33 cellular contexts compared by ENCODE assay signal in the genomic region with DNA sequence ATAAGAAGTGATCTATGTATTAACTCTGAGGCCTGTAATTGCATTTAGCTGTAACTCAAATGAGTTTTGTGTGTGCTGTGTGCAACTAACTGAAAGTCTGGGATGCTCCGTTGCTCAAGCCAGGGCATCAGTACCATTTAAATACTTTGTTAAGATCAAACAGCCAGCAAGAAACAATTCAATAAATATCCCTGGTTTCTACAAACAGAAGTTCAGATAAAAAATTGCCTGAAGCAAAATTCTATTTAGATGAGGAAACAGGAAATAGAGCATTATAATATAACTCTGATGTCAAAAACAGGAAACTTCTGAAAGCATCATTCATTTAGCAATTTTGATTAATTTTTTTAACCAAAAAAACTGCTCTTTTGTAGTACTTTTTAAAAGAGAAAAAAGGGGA. TPM values are rescaled to one million over a fixed set of nuclear protein-coding genes. Genes with fewer than 3 reads are reported as not detected.
DNase-seq lines count a peak whose midpoint lies in the region; ATAC-seq and TF ChIP-seq lines count a peak whose summit lies in the region.
"Had no signal": no experiment of that assay in that cellular context is flagged by ENCODE, and none has a peak within 500 bp of the region (broad histone marks: within the 10 kb centered on the region; RNA-seq: fewer than 3 reads in every experiment).

No MANE protein-coding gene starts in this region.

- no peak overlapping the region for H3K4me3 ChIP-seq in BLaER1 treated with 17β-estradiol and CSF1 and Interleukin-3, amounts not matched to agents 10 nM and 100 nM
- H3K4me3 ChIP-seq in Loucy (ENCODE audit: low read length, poor library complexity, severe bottlenecking) = no peak overlapping the region
- H3K4me3 ChIP-seq: GM12878, left lung, pancreas, right atrium auricular region, SJSA1, thoracic aorta had no signal

- POLR2A ChIA-PET in activated B cell treated with CpG ODN at 0.5 μM for 24 hours (lab: Charles Lee) = interaction anchor here (1.3 kb wide), 1 partner anchor 213 kb away, joined by 3 read pairs; no protein-coding TSS in a partner anchor

- H3K9me3 Mint-ChIP-seq in activated B cell treated with CpG ODN at 0.5 μM for 24 hours = peaks cover 9% of the 10 kb centered on the region
- H3K9me3 Mint-ChIP-seq: H9; stimulated activated naive CD8-positive, alpha-beta T cell treated with anti-CD3 and anti-CD28 coated beads, Interleukin-15, Interleukin-2, amounts not matched to agents 100 ng/mL and 50 ng/mL, for 24 hours had no signal

- H3K27me3 Mint-ChIP-seq in activated B cell treated with CpG ODN at 0.5 μM for 24 hours = no peaks in the 10 kb centered on the region
- peaks cover 2% of the 10 kb centered on the region for H3K27me3 Mint-ChIP-seq in T-helper 17 cell
- H3K27me3 Mint-ChIP-seq: memory B cell; stimulated activated naive CD8-positive, alpha-beta T cell treated with anti-CD3 and anti-CD28 coated beads, Interleukin-15, Interleukin-2, amounts not matched to agents 100 ng/mL and 50 ng/mL, for 24 hours had no signal

- H3K36me3 ChIP-seq in BLaER1 treated with 17β-estradiol and CSF1 and Interleukin-3, amounts not matched to agents 10 nM and 100 nM = no peaks in the 10 kb centered on the region
- no peaks in the 10 kb centered on the region for H3K36me3 ChIP-seq in Loucy (ENCODE audit: insufficient read depth, low read length)
- H3K36me3 ChIP-seq: left lung, pancreas, right atrium auricular region, SJSA1, thoracic aorta had no signal

- H3K9ac ChIP-seq in BLaER1 treated with 17β-estradiol and CSF1 and Interleukin-3, amounts not matched to agents 10 nM and 100 nM = no peak overlapping the region
- no peak overlapping the region for H3K9ac ChIP-seq in Loucy (ENCODE audit: low read depth, low read length, poor library complexity, severe bottlenecking)
- H3K9ac ChIP-seq: KMS-11 had no signal

- H3K9me2 ChIP-seq in Loucy (replicated peaks; ENCODE audit: low read depth, low read length) = no peaks in the 10 kb centered on the region

- intact Hi-C loops in activated B cell treated with CpG ODN at 0.5 μM for 24 hours (cut with micrococcal nuclease) = loop anchor here (5.0 to 10.0 kb wide), 3 partner anchors 132 to 821 kb away; partner anchors contain the start of genes COBLL1 and GALNT3

- TF ChIP-seq CTCF in Loucy (conservative IDR thresholded peaks at IDR 0.05; ENCODE audit: low read length) (no peak), activated B cell treated with CpG ODN at 0.5 μM for 24 hours (IDR thresholded peaks at IDR 0.05) (no peak)

- no peak for ATAC-seq in activated B cell treated with CpG ODN at 0.5 μM for 24 hours (ENCODE audit: low read depth)
- no peak for ATAC-seq in T-helper 17 cell
- ATAC-seq: GM12878, left lung, pancreas had no signal

- DNase-seq in activated B cell treated with CpG ODN at 0.5 μM for 24 hours (no peak), renal cortical epithelial cell (ENCODE audit: low read depth) (peak; percentile 46), HCEC 1CT (no peak), T-helper 17 cell (no peak)
- DNase-seq in activated CD4-positive, alpha-beta T cell treated with anti-CD3 and anti-CD28 coated beads, Interleukin-2, amount 50 U/mL, for 4 hours = no peak
- DNase-seq: activated CD4-positive, alpha-beta T cell treated with anti-CD3 and anti-CD28 coated beads, Interleukin-2, amount 50 U/mL, for 48 hours; activated naive CD4-positive, alpha-beta T cell treated with Interleukin-2 at 50 U/mL for 16 hours; central memory CD4-positive, alpha-beta T cell; cortex of kidney; effector memory CD4-positive, alpha-beta T cell; H9; left lung; NCI-H1417 treated with DMSO at 0.1 percent for 48 hours; NCI-H2081; NCI-H2227 treated with DMSO at 0.1 percent for 48 hours; NCI-H69; pancreas; RPMI8226; small intestine; stimulated activated CD4-positive, alpha-beta T cell treated with anti-CD3 and anti-CD28 coated beads, Interleukin-1b, Interleukin-23, amount 100 ng/mL, for 48 hours had no signal

- H4K20me1 ChIP-seq in BLaER1 treated with 17β-estradiol and CSF1 and Interleukin-3, amounts not matched to agents 10 nM and 100 nM = no peaks in the 10 kb centered on the region
- H4K20me1 ChIP-seq in Loucy (ENCODE audit: insufficient read depth, low read length, poor library complexity, severe bottlenecking) = no peaks in the 10 kb centered on the region

- CTCF ChIA-PET in activated B cell treated with CpG ODN at 0.5 μM for 24 hours (lab: Charles Lee) = no interaction called here

- H3K27me3 ChIP-seq in BLaER1 treated with 17β-estradiol and CSF1 and Interleukin-3, amounts not matched to agents 10 nM and 100 nM = no peaks in the 10 kb centered on the region
- no peaks in the 10 kb centered on the region for H3K27me3 ChIP-seq in Loucy (ENCODE audit: insufficient read depth, low read length, poor library complexity, severe bottlenecking)
- H3K27me3 ChIP-seq: left lung, pancreas, right atrium auricular region, SJSA1 had no signal

- H3K4me1 ChIP-seq in BLaER1 treated with 17β-estradiol and CSF1 and Interleukin-3, amounts not matched to agents 10 nM and 100 nM = peaks cover 9 to 40% (median 21%) of the 10 kb centered on the region in 10 experiments; a peak in 19 of 20 replicates
- H3K4me1 ChIP-seq in Loucy (ENCODE audit: insufficient read depth, low read length, poor library complexity, severe bottlenecking) = peaks cover 25% of the 10 kb centered on the region
- H3K4me1 ChIP-seq: left lung, pancreas, right atrium auricular region, SJSA1 had no signal

- H3K79me2 ChIP-seq in Loucy (ENCODE audit: insufficient read depth, low read length) = no peaks in the 10 kb centered on the region

- H3K4me1 Mint-ChIP-seq in activated B cell treated with CpG ODN at 0.5 μM for 24 hours = peaks cover 85% of the 10 kb centered on the region
- no peaks in the 10 kb centered on the region for H3K4me1 Mint-ChIP-seq in T-helper 17 cell
- H3K4me1 Mint-ChIP-seq: H9 had no signal

- H3K27ac ChIP-seq in BLaER1 treated with 17β-estradiol and CSF1 and Interleukin-3, amounts not matched to agents 10 nM and 100 nM = no peak overlapping the region
- H3K27ac ChIP-seq: C4-2B, KMS-11, left lung, pancreas, right atrium auricular region, SJSA1, thoracic aorta had no signal

- H3K27ac Mint-ChIP-seq in activated B cell treated with CpG ODN at 0.5 μM for 24 hours (peak overlapping the region; percentile 57), T-helper 17 cell (no peak overlapping the region)
- H3K27ac Mint-ChIP-seq: H9; memory B cell; stimulated activated naive CD8-positive, alpha-beta T cell treated with anti-CD3 and anti-CD28 coated beads, Interleukin-15, Interleukin-2, amounts not matched to agents 100 ng/mL and 50 ng/mL, for 24 hours had no signal

- H3K4me3 Mint-ChIP-seq in activated B cell treated with CpG ODN at 0.5 μM for 24 hours = peak overlapping the region; percentile 32
- no peak overlapping the region for H3K4me3 Mint-ChIP-seq in T-helper 17 cell
- H3K4me3 Mint-ChIP-seq: H9; memory B cell; neural crest cell; stimulated activated naive CD8-positive, alpha-beta T cell treated with anti-CD3 and anti-CD28 coated beads, Interleukin-15, Interleukin-2, amounts not matched to agents 100 ng/mL and 50 ng/mL, for 24 hours had no signal

- H2AFZ ChIP-seq in Loucy (ENCODE audit: low read length) = peak overlapping the region; percentile 50; the same call in 1 of the 2 replicates

- H3F3A ChIP-seq in Loucy (ENCODE audit: low read depth) = no peaks in the 10 kb centered on the region

- H3K9me3 ChIP-seq in BLaER1 treated with 17β-estradiol and CSF1 and Interleukin-3, amounts not matched to agents 10 nM and 100 nM (replicated peaks in 1 of 11) = peaks cover 0 to 3% (median 0%) of the 10 kb centered on the region in 11 experiments; a peak in 4 of 22 replicates
- no peaks in the 10 kb centered on the region for H3K9me3 ChIP-seq in Loucy (ENCODE audit: insufficient read depth, low read depth, low read length)
- no peaks in the 10 kb centered on the region for H3K9me3 ChIP-seq in T-helper 17 cell (ENCODE audit: control insufficient read depth, low read length, poor library complexity, severe bottlenecking)
- H3K9me3 ChIP-seq: left lung, pancreas, right atrium auricular region, SJSA1, thoracic aorta had no signal

- H3K36me3 Mint-ChIP-seq in activated B cell treated with CpG ODN at 0.5 μM for 24 hours (ENCODE audit: low read depth) (peaks cover 2% of the 10 kb centered on the region), T-helper 17 cell (ENCODE audit: low read depth) (no peaks in the 10 kb centered on the region)

- peak overlapping the region in 8 of 11 experiments; percentile 16 to 55 (median 28); a peak in 13 of 22 replicates for H3K4me2 ChIP-seq in BLaER1 treated with 17β-estradiol and CSF1 and Interleukin-3, amounts not matched to agents 10 nM and 100 nM
- peak overlapping the region; percentile 6 for H3K4me2 ChIP-seq in Loucy (ENCODE audit: low read depth, low read length, poor library complexity, severe bottlenecking)
- H3K4me2 ChIP-seq: KMS-11 had no signal

RNA-seq across cellular contexts. Expression of gene SLC38A11, which starts 18.9 kb away (rescaled TPM):
- total RNA-seq in activated B cell treated with CpG ODN at 0.5 μM for 24 hours (2.2 and 2.6 TPM in 2 replicates), renal cortical epithelial cell (0.69 and 1.2 TPM in 2 replicates), T-helper 17 cell (1 to 10 TPM in 1 of 2 donors, not detected in 1; 1.6 TPM)
- total RNA-seq: Daoy; GM12878; H9; neural crest cell; SJSA1; T-helper 1 cell treated with Interleukin-12 subunit alpha and Interleukin-12 subunit beta and Interleukin-4 antibody, amounts not matched to agents 30 ng/mL and 1 ng/mL, for 36 hours had no signal
